8 cellular contexts compared by ENCODE assay signal in the genomic region with DNA sequence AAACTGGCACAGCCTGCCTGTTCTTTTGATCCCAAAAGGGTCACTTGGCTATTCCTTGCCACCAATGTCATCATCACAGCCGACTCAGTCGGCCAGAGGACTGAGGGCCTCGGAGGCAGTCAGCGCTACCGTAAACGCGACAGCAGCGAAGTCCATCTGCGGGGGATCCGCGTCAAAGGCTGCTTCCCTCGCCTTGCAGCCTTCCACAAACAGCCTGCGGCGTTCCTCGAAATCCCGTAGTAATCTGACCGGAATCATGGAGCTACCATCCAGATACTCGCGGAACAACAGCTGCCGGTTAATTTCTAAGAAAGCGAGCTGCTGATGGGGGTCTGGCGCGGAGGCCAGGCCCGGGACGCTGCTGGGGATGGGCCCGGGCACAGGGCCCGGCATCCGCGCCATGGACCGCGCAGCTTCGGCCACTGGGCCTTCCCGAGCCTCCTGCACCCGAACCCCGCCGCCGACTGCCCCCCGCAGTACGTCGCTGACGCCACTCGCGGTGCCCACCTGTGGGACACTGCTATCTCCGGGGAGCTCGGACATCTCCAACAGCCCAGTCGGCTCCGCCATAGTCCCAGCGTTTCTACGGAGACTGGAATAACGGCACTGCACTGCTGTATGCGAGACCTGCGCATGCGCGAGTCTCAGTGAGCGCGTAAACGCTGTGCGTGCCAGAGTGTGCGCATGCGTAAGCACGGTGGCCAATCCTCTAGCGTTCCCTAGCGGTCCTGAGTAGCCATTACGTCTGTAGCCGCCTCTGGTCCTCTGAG. TPM values are rescaled to one million over a fixed set of nuclear protein-coding genes. Genes with fewer than 3 reads are reported as not detected.
DNase-seq lines count a peak whose midpoint lies in the region; ATAC-seq and TF ChIP-seq lines count a peak whose summit lies in the region.

A gene with protein sequence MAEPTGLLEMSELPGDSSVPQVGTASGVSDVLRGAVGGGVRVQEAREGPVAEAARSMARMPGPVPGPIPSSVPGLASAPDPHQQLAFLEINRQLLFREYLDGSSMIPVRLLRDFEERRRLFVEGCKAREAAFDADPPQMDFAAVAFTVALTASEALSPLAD (minus strand): TSS at position 620 of the 770 bp plus-strand sequence. CDS start 50 bp downstream, at position 570.

- peaks cover 48% of the 10 kb centered on the region for H3K79me2 ChIP-seq in SK-N-SH (ENCODE audit: insufficient read depth)

- peak; percentile 98 for DNase-seq in GM12865 (ENCODE audit: low read depth)
- DNase-seq in NCI-H1092 (lab: John Stamatoyannopoulos, UW): peak; percentile 93
- DNase-seq in SK-N-SH: peak; percentile 95
- DNase-seq in Right ventricle myocardium inferior (ENCODE audit: missing footprints): peak; percentile 99
- DNase-seq in ovary: peak; percentile 95 to 98 (median 96)
- peak; percentile 95 to 96 for DNase-seq in thyroid gland

- TF ChIP-seq EP300 in SK-N-SH (IDR thresholded peaks at IDR 0.05; ENCODE audit: borderline replicate concordance in 1 of 2, low read depth in 1 of 2, low read length in 1 of 2) (no peak), ovary (IDR thresholded peaks at IDR 0.05) (no peak)

- H3K9me3 Mint-ChIP-seq in activated naive CD8-positive, alpha-beta T cell (ENCODE audit: low read depth): no peaks in the 10 kb centered on the region

- ATAC-seq in HG02623 (IDR thresholded peaks at IDR 0.05; ENCODE audit: unreplicated experiment): peak; percentile 86
- ATAC-seq in Right ventricle myocardium inferior: peak; percentile 98

- CTCF ChIA-PET in SK-N-SH (lab: Yijun Ruan, JAX): interaction anchor here (0.6 to 6.5 kb wide), 43 partner anchors 8 to 135 kb away, joined by 3 to 96 read pairs (median 7); a partner anchor contains a TSS

- TF ChIP-seq POLR2A in ovary (IDR thresholded peaks at IDR 0.05): peak; percentile 81
- peak; percentile 21 to 84 for TF ChIP-seq POLR2A in thyroid gland (IDR thresholded peaks at IDR 0.05)

- H3K36me3 Mint-ChIP-seq in activated naive CD8-positive, alpha-beta T cell: no peaks in the 10 kb centered on the region

- H3K27ac Mint-ChIP-seq in activated naive CD8-positive, alpha-beta T cell: peak within 1 kb of the TSS; percentile 55

- intact Hi-C loops in Right ventricle myocardium inferior (cut with DNase I): loop anchor here (1.0 to 10.0 kb wide), 6 partner anchors 58 to 408 kb away; a partner anchor contains a TSS
- intact Hi-C loops in ovary (cut with DNase I): loop anchor here (5.0 to 10.0 kb wide), 7 partner anchors 58 to 418 kb away; a partner anchor contains a TSS
- intact Hi-C loops in thyroid gland (cut with DNase I): loop anchor here (2.0 to 10.0 kb wide), 2 partner anchors 60 to 88 kb away; a partner anchor contains a TSS

- H3K27ac ChIP-seq in SK-N-SH (ENCODE audit: low read depth in 2 of 2, low read length in 1 of 2) (peak within 1 kb of the TSS; percentile 54 to 77), ovary (peak within 1 kb of the TSS; percentile 61 to 74), thyroid gland (peak within 1 kb of the TSS; percentile 54 to 74 (median 58))

- H3K36me3 ChIP-seq in SK-N-SH (replicated peaks in 1 of 2; ENCODE audit: control insufficient read depth in 1 of 2, insufficient read depth in 2 of 2, low read length in 1 of 2) (peaks cover 0 to 6% of the 10 kb centered on the region in 2 experiments), ovary (no peaks in the 10 kb centered on the region), thyroid gland (no peaks in the 10 kb centered on the region)

- H3K9me3 ChIP-seq in SK-N-SH (no peaks in the 10 kb centered on the region), ovary (no peaks in the 10 kb centered on the region), thyroid gland (no peaks in the 10 kb centered on the region)

- no peaks in the 10 kb centered on the region for H3K9me2 ChIP-seq in SK-N-SH

- H3K4me3 Mint-ChIP-seq in activated naive CD8-positive, alpha-beta T cell: peak within 1 kb of the TSS; percentile 91

- peaks cover 29% of the 10 kb centered on the region for H3K4me1 Mint-ChIP-seq in activated naive CD8-positive, alpha-beta T cell (ENCODE audit: low read depth)

- POLR2A ChIA-PET in SK-N-SH (lab: Yijun Ruan, JAX): interaction anchor here (0.7 to 1.2 kb wide), 5 partner anchors 34 to 141 kb away, joined by 3 to 5 read pairs (median 3); a partner anchor contains a TSS

- TF ChIP-seq CTCF in GM12865 (IDR thresholded peaks at IDR 0.05; ENCODE audit: insufficient read depth, low read depth, low read length, missing control alignments): peak; percentile 100
- TF ChIP-seq CTCF in SK-N-SH (IDR thresholded peaks at IDR 0.05): peak; percentile 92
- TF ChIP-seq CTCF in ovary (IDR thresholded peaks at IDR 0.05): peak; percentile 76 to 100 (median 99)
- peak; percentile 98 to 100 (median 100) for TF ChIP-seq CTCF in thyroid gland (IDR thresholded peaks at IDR 0.05)

- peak within 1 kb of the TSS; percentile 81 for H3K4me2 ChIP-seq in SK-N-SH

- no peaks in the 10 kb centered on the region; the same call in 1 of the 2 replicates for H4K20me1 ChIP-seq in SK-N-SH (ENCODE audit: insufficient read depth)

- H3K4me1 ChIP-seq in SK-N-SH (ENCODE audit: control insufficient read depth in 1 of 2, insufficient read depth in 2 of 2, low read depth in 1 of 2, low read length in 1 of 2) (no peaks in the 10 kb centered on the region; a peak in 2 of 4 replicates), ovary (ENCODE audit: insufficient read depth) (peaks cover 1% of the 10 kb centered on the region), thyroid gland (peaks cover 0 to 5% of the 10 kb centered on the region in 2 donors)

- H2AFZ ChIP-seq in SK-N-SH (ENCODE audit: low read depth): peak within 1 kb of the TSS; percentile 68; the same call in 1 of the 2 replicates

- H3F3A ChIP-seq in SK-N-SH (replicated peaks; ENCODE audit: insufficient read depth): no peaks in the 10 kb centered on the region

- H3K4me3 ChIP-seq in GM12865 (ENCODE audit: low read depth, low read length) (peak within 1 kb of the TSS; percentile 76), SK-N-SH (ENCODE audit: low read depth in 2 of 2, low read length in 1 of 2) (peak within 1 kb of the TSS; percentile 76 to 83), ovary (peak within 1 kb of the TSS; percentile 95), thyroid gland (replicated peaks in 1 of 3) (peak within 1 kb of the TSS; percentile 30 to 95 (median 60))

- H3K9ac ChIP-seq in SK-N-SH: peak within 1 kb of the TSS; percentile 84

- no peaks in the 10 kb centered on the region for H3K27me3 Mint-ChIP-seq in activated naive CD8-positive, alpha-beta T cell

- WGBS in SK-N-SH (ENCODE audit: low lambda C conversion rate): 1% methylated on average over 41 of the region's 65 CpGs
- 0% methylated on average over 41 to 65 of the region's 65 CpGs for WGBS in ovary, 3 donors
- 0% methylated on average over 28 to 31 of the region's 65 CpGs for WGBS in thyroid gland, 2 donors

- peak; percentile 99 for TF ChIP-seq RAD21 in SK-N-SH (IDR thresholded peaks at IDR 0.05; ENCODE audit: low read length)

- H3K27me3 ChIP-seq in SK-N-SH (ENCODE audit: insufficient read depth) (no peaks in the 10 kb centered on the region), ovary (no peaks in the 10 kb centered on the region), thyroid gland (no peaks in the 10 kb centered on the region)

TF ChIP-seq in SK-N-SH, 30 proteins besides CTCF, POLR2A, EP300 and RAD21 (continues in another document):
- TF ChIP-seq ELF1 (IDR thresholded peaks at IDR 0.05): no peak
- peak; percentile 30 for TF ChIP-seq CHD2 (IDR thresholded peaks at IDR 0.05; ENCODE audit: low read length, partially characterized antibody)
- peak; percentile 99 for TF ChIP-seq NRF1 (IDR thresholded peaks at IDR 0.05; ENCODE audit: low read depth, low read length)
- no peak for TF ChIP-seq SIN3A (IDR thresholded peaks at IDR 0.05; ENCODE audit: borderline replicate concordance, low read depth, low read length)
- TF ChIP-seq, protein P1, sequence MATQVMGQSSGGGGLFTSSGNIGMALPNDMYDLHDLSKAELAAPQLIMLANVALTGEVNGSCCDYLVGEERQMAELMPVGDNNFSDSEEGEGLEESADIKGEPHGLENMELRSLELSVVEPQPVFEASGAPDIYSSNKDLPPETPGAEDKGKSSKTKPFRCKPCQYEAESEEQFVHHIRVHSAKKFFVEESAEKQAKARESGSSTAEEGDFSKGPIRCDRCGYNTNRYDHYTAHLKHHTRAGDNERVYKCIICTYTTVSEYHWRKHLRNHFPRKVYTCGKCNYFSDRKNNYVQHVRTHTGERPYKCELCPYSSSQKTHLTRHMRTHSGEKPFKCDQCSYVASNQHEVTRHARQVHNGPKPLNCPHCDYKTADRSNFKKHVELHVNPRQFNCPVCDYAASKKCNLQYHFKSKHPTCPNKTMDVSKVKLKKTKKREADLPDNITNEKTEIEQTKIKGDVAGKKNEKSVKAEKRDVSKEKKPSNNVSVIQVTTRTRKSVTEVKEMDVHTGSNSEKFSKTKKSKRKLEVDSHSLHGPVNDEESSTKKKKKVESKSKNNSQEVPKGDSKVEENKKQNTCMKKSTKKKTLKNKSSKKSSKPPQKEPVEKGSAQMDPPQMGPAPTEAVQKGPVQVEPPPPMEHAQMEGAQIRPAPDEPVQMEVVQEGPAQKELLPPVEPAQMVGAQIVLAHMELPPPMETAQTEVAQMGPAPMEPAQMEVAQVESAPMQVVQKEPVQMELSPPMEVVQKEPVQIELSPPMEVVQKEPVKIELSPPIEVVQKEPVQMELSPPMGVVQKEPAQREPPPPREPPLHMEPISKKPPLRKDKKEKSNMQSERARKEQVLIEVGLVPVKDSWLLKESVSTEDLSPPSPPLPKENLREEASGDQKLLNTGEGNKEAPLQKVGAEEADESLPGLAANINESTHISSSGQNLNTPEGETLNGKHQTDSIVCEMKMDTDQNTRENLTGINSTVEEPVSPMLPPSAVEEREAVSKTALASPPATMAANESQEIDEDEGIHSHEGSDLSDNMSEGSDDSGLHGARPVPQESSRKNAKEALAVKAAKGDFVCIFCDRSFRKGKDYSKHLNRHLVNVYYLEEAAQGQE (IDR thresholded peaks at IDR 0.05; ENCODE audit: low read depth, low read length): 0 out of 2 replicates have a peak, but pooled peaks have one; percentile 10
- TF ChIP-seq NFIC (IDR thresholded peaks at IDR 0.05; ENCODE audit: borderline replicate concordance): peak; percentile 15; the same call in 1 of the 2 replicates
- TF ChIP-seq YY1 (IDR thresholded peaks at IDR 0.05; ENCODE audit: low read depth): peak; percentile 83
- no peak for TF ChIP-seq FOXJ3 (CRISPR knock-in tag; IDR thresholded peaks at IDR 0.05)
- peak; percentile 82 for TF ChIP-seq SMC3 (IDR thresholded peaks at IDR 0.05; ENCODE audit: low read depth, low read length)
- TF ChIP-seq TAF1 (IDR thresholded peaks at IDR 0.05; ENCODE audit: borderline replicate concordance, low read depth, low read length): peak; percentile 73
- TF ChIP-seq POLR2AphosphoS5 (IDR thresholded peaks at IDR 0.05; ENCODE audit: low read depth, low read length): peak; percentile 92
- peak; percentile 30; the same call in 1 of the 2 replicates for TF ChIP-seq MXI1 (IDR thresholded peaks at IDR 0.05; ENCODE audit: low read depth, low read length)

RNA-seq across cellular contexts. Expression of the gene that starts here (rescaled TPM):
- polyA plus RNA-seq in SK-N-SH (2012; rRNA removed): 5.4 and 6.5 TPM in 2 replicates
- polyA plus RNA-seq in SK-N-SH (2012; cell fraction: cytosol; rRNA removed): 8.8 and 10.3 TPM in 2 replicates
- polyA plus RNA-seq in SK-N-SH (2012; cell fraction: nucleus; rRNA removed): 8.3 and 9.1 TPM in 2 replicates
- total RNA-seq in Right ventricle myocardium inferior: 1.7 TPM
- 1 to 10 TPM; 3.1 to 7.0 (median 6.2) TPM for total RNA-seq in ovary
- polyA plus RNA-seq in ovary: 1 to 10 TPM; 2.3 to 7.5 TPM
- 1 to 10 TPM; 2.4 to 7.1 (median 4.4) TPM for total RNA-seq in thyroid gland

Comparison
In these comparisons a context has a peak if more than half of its experiments do, and no peak if none do; other contexts are left out.
1. Peak in every context shown above with its lines: DNase-seq, ATAC-seq, H3K4me3 ChIP-seq and H3K27ac ChIP-seq.